In genomic region chr16:29910819-29911675, GRCh38 we compare ENCODE assay signal across 17 cellular contexts. TPM values are rescaled to one million over a fixed set of nuclear protein-coding genes. Genes with fewer than 3 reads are reported as not detected.
A peak's percentile ranks its signal among the peaks of the same experiment; 100 is the strongest.
DNase-seq lines count a peak whose midpoint lies in the region; ATAC-seq lines count a peak whose summit lies in the region.
"Had no signal": no experiment of that assay in that cellular context is flagged by ENCODE, and none has a peak within 500 bp of the region (broad histone marks: within the 10 kb centered on the region; RNA-seq: fewer than 3 reads in every experiment).

No MANE protein-coding gene starts in this region.

- WGBS in neuronal stem cell (ENCODE audit: extremely low coverage in 2 of 2, insufficient read length in 2 of 2, insufficient replicate concordance in 1 of 2), 2 donors: no CpG with 5 or more reads among the region's 20 CpGs

- no peak overlapping the region for H3K4me3 ChIP-seq in BLaER1 treated with 17β-estradiol and CSF1 and Interleukin-3, amounts not matched to agents 10 nM and 100 nM
- H3K4me3 ChIP-seq in H7 (ENCODE audit: insufficient read depth, low read depth, low read length): no peak overlapping the region
- H3K4me3 ChIP-seq in neuronal stem cell (ENCODE audit: low read length in 2 of 2): no peak overlapping the region

- no peak overlapping the region for H2AFZ ChIP-seq in neuronal stem cell (ENCODE audit: low read length)

- no peak overlapping the region for H4K8ac ChIP-seq in neuronal stem cell (ENCODE audit: low read depth, low read length)

- H3K79me1 ChIP-seq in neuronal stem cell (ENCODE audit: low read depth, low read length): peaks cover 1% of the 10 kb centered on the region

- peaks cover 4% of the 10 kb centered on the region for H3K4me1 Mint-ChIP-seq in central memory CD8-positive, alpha-beta T cell

- no peak overlapping the region for H2BK15ac ChIP-seq in neuronal stem cell (ENCODE audit: low read length)

- H2BK5ac ChIP-seq in neuronal stem cell (ENCODE audit: low read length): no peak overlapping the region

- H3K4me3 Mint-ChIP-seq in central memory CD8-positive, alpha-beta T cell: no peak overlapping the region
- H3K4me3 Mint-ChIP-seq: T-cell had no signal

- DNase-seq in H7: peak; percentile 57
- no peak for DNase-seq in central memory CD8-positive, alpha-beta T cell (ENCODE audit: low spot score in 2 of 2)
- DNase-seq in neuronal stem cell (ENCODE audit: low spot score): no peak
- DNase-seq in DMS79 treated with DMSO at 0.1 percent for 48 hours (lab: John Stamatoyannopoulos, UW): no peak
- no peak for DNase-seq in NCI-H774 (lab: John Stamatoyannopoulos, UW)
- DNase-seq in stimulated activated CD4-positive, alpha-beta T cell treated with anti-CD3 and anti-CD28 coated beads, Interleukin-15, amount 100 ng/mL, for 24 hours: no peak
- DNase-seq: C1 segment of cervical spinal cord, GOT3, MM.1S, NCI-H1092 treated with DMSO at 0.1 percent for 48 hours, NCI-H2029 treated with DMSO at 0.1 percent for 48 hours, NCI-H2171, SHP77 treated with DMSO at 0.1 percent for 48 hours, SK-N-SH, T-cell had no signal

- H3K4ac ChIP-seq in neuronal stem cell (ENCODE audit: low read length): no peak overlapping the region

- no peaks in the 10 kb centered on the region for H3K27me3 Mint-ChIP-seq in central memory CD8-positive, alpha-beta T cell
- H3K27me3 Mint-ChIP-seq: T-cell had no signal

- H3K4me2 ChIP-seq in BLaER1 treated with 17β-estradiol and CSF1 and Interleukin-3, amounts not matched to agents 10 nM and 100 nM: peak overlapping the region in 1 of 11 experiments; percentile 77; a peak in 1 of 22 replicates
- H3K4me2 ChIP-seq in neuronal stem cell (ENCODE audit: insufficient read depth, low read length, poor library complexity, severe bottlenecking): no peak overlapping the region
- H3K4me2 ChIP-seq: SK-N-SH had no signal

- no peak overlapping the region for H2BK12ac ChIP-seq in neuronal stem cell (ENCODE audit: low read length)

- H3K27ac ChIP-seq in BLaER1 treated with 17β-estradiol and CSF1 and Interleukin-3, amounts not matched to agents 10 nM and 100 nM: peak overlapping the region in 8 of 11 experiments; percentile 10 to 87 (median 72); a peak in 11 of 22 replicates
- H3K27ac ChIP-seq in neuronal stem cell (replicated peaks; ENCODE audit: low read length): no peak overlapping the region

- no peak for ATAC-seq in central memory CD8-positive, alpha-beta T cell (replicated peaks; ENCODE audit: extremely low read depth, poor library complexity, severe bottlenecking)
- ATAC-seq in GM18519 (IDR thresholded peaks at IDR 0.05; ENCODE audit: low FRiP score, unreplicated experiment): no peak
- ATAC-seq: T-cell had no signal

- H3K14ac ChIP-seq in neuronal stem cell (ENCODE audit: low read length): no peak overlapping the region

- peaks cover 28 to 67% (median 43%) of the 10 kb centered on the region in 11 experiments for H3K36me3 ChIP-seq in BLaER1 treated with 17β-estradiol and CSF1 and Interleukin-3, amounts not matched to agents 10 nM and 100 nM
- H3K36me3 ChIP-seq in H7 (replicated peaks; ENCODE audit: control insufficient read depth, insufficient read depth, low read length) (no peaks in the 10 kb centered on the region; the same call in 1 of the 2 replicates), neuronal stem cell (replicated peaks in 1 of 2; ENCODE audit: control insufficient read depth in 2 of 2, insufficient read depth in 2 of 2, low read length in 2 of 2) (peaks cover 3 to 11% of the 10 kb centered on the region in 2 donors)

- peaks cover 9 to 31% (median 20%) of the 10 kb centered on the region in 10 experiments for H3K4me1 ChIP-seq in BLaER1 treated with 17β-estradiol and CSF1 and Interleukin-3, amounts not matched to agents 10 nM and 100 nM
- H3K4me1 ChIP-seq in neuronal stem cell (ENCODE audit: control insufficient read depth in 2 of 2, insufficient read depth in 1 of 2, low read depth in 1 of 2, low read length in 2 of 2): peaks cover 0 to 4% of the 10 kb centered on the region in 2 donors

- no peak overlapping the region for H4K91ac ChIP-seq in neuronal stem cell (ENCODE audit: low read depth, low read length, poor library complexity)

- peaks cover 14% of the 10 kb centered on the region for H3K36me3 Mint-ChIP-seq in central memory CD8-positive, alpha-beta T cell (ENCODE audit: insufficient read depth)

- H2AK5ac ChIP-seq in neuronal stem cell (ENCODE audit: low read depth, low read length): no peak overlapping the region

- peak overlapping the region; percentile 86 for H3K27ac Mint-ChIP-seq in central memory CD8-positive, alpha-beta T cell (ENCODE audit: low read depth)
- H3K27ac Mint-ChIP-seq: T-cell had no signal

- no peak overlapping the region for H3K23ac ChIP-seq in neuronal stem cell (ENCODE audit: low read depth, low read length, poor library complexity)

- no peaks in the 10 kb centered on the region for H3K9me3 ChIP-seq in BLaER1 treated with 17β-estradiol and CSF1 and Interleukin-3, amounts not matched to agents 10 nM and 100 nM (replicated peaks in 1 of 11)
- H3K9me3 ChIP-seq in neuronal stem cell (replicated peaks in 1 of 2; ENCODE audit: control insufficient read depth in 2 of 2, insufficient read depth in 1 of 2, low read depth in 1 of 2, low read length in 2 of 2): no peaks in the 10 kb centered on the region
- H3K9me3 ChIP-seq: SK-N-SH had no signal

- H3K9me3 Mint-ChIP-seq in central memory CD8-positive, alpha-beta T cell: no peaks in the 10 kb centered on the region
- H3K9me3 Mint-ChIP-seq: T-cell had no signal

- no peaks in the 10 kb centered on the region for H3K27me3 ChIP-seq in BLaER1 treated with 17β-estradiol and CSF1 and Interleukin-3, amounts not matched to agents 10 nM and 100 nM
- H3K27me3 ChIP-seq in H7 (ENCODE audit: control insufficient read depth, insufficient read depth, low read length) (no peaks in the 10 kb centered on the region), neuronal stem cell (ENCODE audit: control insufficient read depth in 3 of 3, insufficient read depth in 3 of 3, low read depth in 1 of 3, low read length in 3 of 3) (no peaks in the 10 kb centered on the region)

- no peak overlapping the region for H2BK120ac ChIP-seq in neuronal stem cell (ENCODE audit: low read depth, low read length)

- peaks cover 0 to 28% (median 4%) of the 10 kb centered on the region in 11 experiments; a peak in 7 of 22 replicates for H4K20me1 ChIP-seq in BLaER1 treated with 17β-estradiol and CSF1 and Interleukin-3, amounts not matched to agents 10 nM and 100 nM

- H3K9ac ChIP-seq in BLaER1 treated with 17β-estradiol and CSF1 and Interleukin-3, amounts not matched to agents 10 nM and 100 nM: no peak overlapping the region; a peak in 1 of 22 replicates
- H3K9ac ChIP-seq in neuronal stem cell (ENCODE audit: low read depth, low read length, poor library complexity): peak overlapping the region; percentile 44
- H3K9ac ChIP-seq: SK-N-SH had no signal

- H3K18ac ChIP-seq in neuronal stem cell (ENCODE audit: low read length): no peak overlapping the region

RNA-seq across cellular contexts. Expression of gene ASPHD1, which starts 10.8 kb away (rescaled TPM):
- 24.4 and 24.6 TPM in 2 replicates for total RNA-seq in H7 (2014; rRNA removed; shearing (Covaris generic))
- 0.66 TPM for polyA plus RNA-seq in neuronal stem cell (2013, experiment 1 of 2)
- 0.44 TPM for polyA plus RNA-seq in neuronal stem cell (2013, experiment 2 of 2)
- total RNA-seq: T-cell had no signal

RNA-seq across cellular contexts. Expression of gene SEZ6L2, which starts 11.7 kb away (rescaled TPM):
- total RNA-seq in H7 (2014; rRNA removed; shearing (Covaris generic)): 47.3 and 59.0 TPM in 2 replicates
- polyA plus RNA-seq in neuronal stem cell (2013, experiment 1 of 2): 17.7 TPM
- polyA plus RNA-seq in neuronal stem cell (2013, experiment 2 of 2): 16.7 TPM

RNA-seq across cellular contexts. Expression of gene KCTD13, which starts 15.0 kb away (rescaled TPM):
- total RNA-seq in H7 (2014; rRNA removed; shearing (Covaris generic)): 8.3 and 9.1 TPM in 2 replicates
- polyA plus RNA-seq in neuronal stem cell (2013, experiment 1 of 2): 14.0 TPM
- 13.4 TPM for polyA plus RNA-seq in neuronal stem cell (2013, experiment 2 of 2)

RNA-seq across cellular contexts. Expression of gene CDIPT, which starts 48.0 kb away (rescaled TPM):
- total RNA-seq in H7 (2014; rRNA removed; shearing (Covaris generic)): 91.3 and 97.6 TPM in 2 replicates
- 38.7 TPM for polyA plus RNA-seq in neuronal stem cell (2013, experiment 1 of 2)
- 37.4 TPM for polyA plus RNA-seq in neuronal stem cell (2013, experiment 2 of 2)

RNA-seq across cellular contexts. Expression of gene TMEM219, which starts 50.8 kb away (rescaled TPM):
- 88.0 and 97.6 TPM in 2 replicates for total RNA-seq in H7 (2014; rRNA removed; shearing (Covaris generic))
- polyA plus RNA-seq in neuronal stem cell (2013, experiment 1 of 2): 80.5 TPM
- 84.2 TPM for polyA plus RNA-seq in neuronal stem cell (2013, experiment 2 of 2)
